ENCODE assay signal across 13 cellular contexts in the genomic region with DNA sequence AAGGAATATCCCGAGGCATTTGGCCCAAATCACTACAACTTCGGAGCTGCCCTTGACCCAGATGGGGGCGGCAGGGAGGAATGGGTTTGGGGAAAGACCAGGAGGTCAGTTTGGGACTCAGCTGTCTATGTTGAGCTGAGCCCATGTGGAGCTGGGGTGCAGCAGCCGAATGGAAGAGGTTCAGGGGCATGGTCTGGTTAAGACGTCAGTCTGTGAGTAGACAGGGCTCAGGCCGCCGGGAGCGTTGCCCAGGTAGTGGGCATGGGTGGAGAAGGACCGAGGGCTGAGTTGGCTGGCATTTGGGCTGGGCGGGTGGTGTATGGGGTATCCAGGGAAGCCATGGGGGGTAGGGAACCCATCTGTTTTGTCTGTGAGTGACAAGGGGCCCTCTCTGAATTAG. TPM values are rescaled to one million over a fixed set of nuclear protein-coding genes. Genes with fewer than 3 reads are reported as not detected.
"Had no signal": no experiment of that assay in that cellular context is flagged by ENCODE, and none has a peak within 500 bp of the region (broad histone marks: within the 10 kb centered on the region; RNA-seq: fewer than 3 reads in every experiment).

No MANE protein-coding gene starts in this region.

- DNase-seq: activated naive CD8-positive, alpha-beta T cell treated with anti-CD3 and anti-CD28 coated beads, Interleukin-2, amount 10 ng/mL, durations not matched to agents 7 days and 5 days; activated T-cell treated with anti-CD3 and anti-CD28 coated beads, Interleukin-2, amount 50 U/mL, for 48 hours; dorsolateral prefrontal cortex; hippocampal formation; kidney glomerular epithelial cell; pancreas; trophoblast cell had no signal

- H3K27me3 ChIP-seq: breast epithelium, dorsolateral prefrontal cortex, pancreas had no signal

- H3K27me3 Mint-ChIP-seq: activated naive CD8-positive, alpha-beta T cell treated with anti-CD3 and anti-CD28 coated beads, Interleukin-2, amount 10 ng/mL, durations not matched to agents 7 days and 5 days had no signal

- H3K9me3 Mint-ChIP-seq: activated naive CD8-positive, alpha-beta T cell treated with anti-CD3 and anti-CD28 coated beads, Interleukin-2, amount 10 ng/mL, durations not matched to agents 7 days and 5 days; T-helper 1 cell treated with Interleukin-12 subunit alpha and Interleukin-12 subunit beta and Interleukin-4 antibody, amounts not matched to agents 30 μg/mL and 1 μg/mL, for 36 hours had no signal

- H3K9me3 ChIP-seq: breast epithelium, pancreas had no signal

- H3K4me1 Mint-ChIP-seq: activated naive CD8-positive, alpha-beta T cell treated with anti-CD3 and anti-CD28 coated beads, Interleukin-2, amount 10 ng/mL, durations not matched to agents 7 days and 5 days had no signal

- H3K27ac ChIP-seq: breast epithelium, dorsolateral prefrontal cortex, pancreas had no signal

- H3K4me3 ChIP-seq: breast epithelium, dorsolateral prefrontal cortex, pancreas had no signal

- H3K4me3 Mint-ChIP-seq: activated naive CD8-positive, alpha-beta T cell treated with anti-CD3 and anti-CD28 coated beads, Interleukin-2, amount 10 ng/mL, durations not matched to agents 7 days and 5 days; T-helper 1 cell treated with Interleukin-12 subunit alpha and Interleukin-12 subunit beta and Interleukin-4 antibody, amounts not matched to agents 30 μg/mL and 1 μg/mL, for 36 hours had no signal

- H3K4me1 ChIP-seq: breast epithelium, pancreas had no signal

- H3K27ac Mint-ChIP-seq: activated naive CD8-positive, alpha-beta T cell treated with anti-CD3 and anti-CD28 coated beads, Interleukin-2, amount 10 ng/mL, durations not matched to agents 7 days and 5 days had no signal

- ATAC-seq: pancreas, Right ventricle myocardium inferior, SK-N-SH treated with all-trans-retinoic acid at 6 μM for 48 hours had no signal

RNA-seq across cellular contexts. Expression of a gene that starts 20.5 kb away (rescaled TPM):
- total RNA-seq: chondrocyte had no signal
- polyA plus RNA-seq: aorta had no signal
